In the genomic region with DNA sequence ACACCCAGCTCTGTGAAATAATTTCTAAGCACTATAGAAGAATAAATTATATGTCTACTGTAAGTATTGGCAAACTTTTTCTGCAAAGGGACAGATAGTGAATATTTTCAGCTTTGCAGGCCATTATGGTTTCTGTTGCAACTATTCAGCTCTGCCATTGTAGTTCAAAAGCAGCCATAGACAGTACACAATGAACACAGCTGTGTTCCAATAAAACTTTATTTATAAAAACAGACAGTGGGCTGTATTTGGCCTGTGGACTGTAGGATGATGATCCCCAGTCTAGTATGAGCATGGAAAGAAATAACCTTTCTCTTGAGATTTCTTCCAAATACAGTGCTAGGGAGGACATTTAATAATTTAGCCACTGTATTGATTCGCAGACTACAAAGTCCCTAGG, we compare ENCODE assay signal across 2 cellular contexts.
TF ChIP-seq lines count a peak whose summit lies in the region.

No MANE protein-coding gene starts in this region.

TF ChIP-seq in HepG2, 621 proteins besides CTCF, POLR2A, EP300 and RAD21:
- TF ChIP-seq ZBTB40 (IDR thresholded peaks at IDR 0.05) (peak; percentile 61), ZBTB40 (CRISPR knock-in tag; IDR thresholded peaks at IDR 0.05) (peak; percentile 91; the same call in 1 of the 2 replicates), CHD2 (IDR thresholded peaks at IDR 0.05; ENCODE audit: low read depth, low read length) (no peak)

TF ChIP-seq in GM12878, 131 proteins besides CTCF, POLR2A, EP300 and RAD21:
- TF ChIP-seq NBN (IDR thresholded peaks at IDR 0.05) (no peak), ZBTB40 (IDR thresholded peaks at IDR 0.05; ENCODE audit: borderline replicate concordance) (peak; percentile 69), ESRRA (IDR thresholded peaks at IDR 0.05; ENCODE audit: low read length) (no peak)
